8 cellular contexts compared by ENCODE assay signal in genomic region chr11:45771942-45772522, GRCh38. TPM values are rescaled to one million over a fixed set of nuclear protein-coding genes. Genes with fewer than 3 reads are reported as not detected.
DNase-seq lines count a peak whose midpoint lies in the region; ATAC-seq and TF ChIP-seq lines count a peak whose summit lies in the region.

No MANE protein-coding gene starts in this region.

- H3K27me3 ChIP-seq in GM06990 (replicated peaks; ENCODE audit: control insufficient read depth, insufficient read depth, low read length) (peaks cover 1% of the 10 kb centered on the region; the same call in 1 of the 2 replicates), left ventricle myocardium inferior (ENCODE audit: low read depth) (no peaks in the 10 kb centered on the region), upper lobe of right lung (no peaks in the 10 kb centered on the region)

- H3K9me3 Mint-ChIP-seq in activated naive CD8-positive, alpha-beta T cell treated with anti-CD3 and anti-CD28 coated beads, Interleukin-2, amount 50 U/mL, for 24 hours: no peaks in the 10 kb centered on the region
- no peaks in the 10 kb centered on the region for H3K9me3 Mint-ChIP-seq in progenitor cell of endocrine pancreas (ENCODE audit: low read depth)

- no peaks in the 10 kb centered on the region for H3K36me3 Mint-ChIP-seq in activated naive CD8-positive, alpha-beta T cell treated with anti-CD3 and anti-CD28 coated beads, Interleukin-2, amount 50 U/mL, for 24 hours (ENCODE audit: low read depth)
- H3K36me3 Mint-ChIP-seq in progenitor cell of endocrine pancreas (ENCODE audit: insufficient read depth): no peaks in the 10 kb centered on the region

- H3K4me3 ChIP-seq in GM06990 (replicated peaks; ENCODE audit: low read depth, low read length) (peak overlapping the region; percentile 39), left ventricle myocardium inferior (peak overlapping the region; percentile 72), upper lobe of right lung (peak overlapping the region; percentile 72)

- peak; percentile 81 for DNase-seq in GM06990 (ENCODE audit: extremely low read depth, insufficient read length)
- peak; percentile 78 for DNase-seq in NCI-H1048 (lab: John Stamatoyannopoulos, UW)
- DNase-seq in SW 1271 (lab: John Stamatoyannopoulos, UW): peak; percentile 25 to 68
- peak; percentile 92 for DNase-seq in activated naive CD8-positive, alpha-beta T cell treated with anti-CD3 and anti-CD28 coated beads, Interleukin-2, amount 50 U/mL, for 24 hours
- peak; percentile 87 for DNase-seq in left ventricle myocardium inferior
- peak; percentile 89 for DNase-seq in progenitor cell of endocrine pancreas (ENCODE audit: low spot score, unreplicated experiment)
- DNase-seq in upper lobe of right lung: peak; percentile 94

- H3K36me3 ChIP-seq in GM06990 (ENCODE audit: control insufficient read depth, insufficient read depth, low read length): no peaks in the 10 kb centered on the region
- H3K36me3 ChIP-seq in left ventricle myocardium inferior: no peaks in the 10 kb centered on the region
- H3K36me3 ChIP-seq in upper lobe of right lung: no peaks in the 10 kb centered on the region

- H3K4me1 Mint-ChIP-seq in activated naive CD8-positive, alpha-beta T cell treated with anti-CD3 and anti-CD28 coated beads, Interleukin-2, amount 50 U/mL, for 24 hours: peaks cover 16% of the 10 kb centered on the region
- peaks cover 4% of the 10 kb centered on the region for H3K4me1 Mint-ChIP-seq in progenitor cell of endocrine pancreas (ENCODE audit: low read depth)

- H3K4me1 ChIP-seq in left ventricle myocardium inferior (peaks cover 15% of the 10 kb centered on the region), upper lobe of right lung (peaks cover 8% of the 10 kb centered on the region)

- peak overlapping the region; percentile 52 for H3K27ac Mint-ChIP-seq in activated naive CD8-positive, alpha-beta T cell treated with anti-CD3 and anti-CD28 coated beads, Interleukin-2, amount 50 U/mL, for 24 hours
- H3K27ac Mint-ChIP-seq in progenitor cell of endocrine pancreas: peak overlapping the region; percentile 47

- TF ChIP-seq CTCF in GM06990 (IDR thresholded peaks at IDR 0.05; ENCODE audit: insufficient read depth, low read length, poor library complexity, severe bottlenecking) (peak; percentile 96), left ventricle myocardium inferior (IDR thresholded peaks at IDR 0.05; ENCODE audit: borderline replicate concordance) (peak; percentile 95), progenitor cell of endocrine pancreas (IDR thresholded peaks at IDR 0.05; ENCODE audit: unreplicated experiment) (peak; percentile 92), upper lobe of right lung (IDR thresholded peaks at IDR 0.05) (peak; percentile 93)

- H3K4me3 Mint-ChIP-seq in activated naive CD8-positive, alpha-beta T cell treated with anti-CD3 and anti-CD28 coated beads, Interleukin-2, amount 50 U/mL, for 24 hours: peak overlapping the region; percentile 83
- H3K4me3 Mint-ChIP-seq in progenitor cell of endocrine pancreas (ENCODE audit: low read depth): peak overlapping the region; percentile 82

- ATAC-seq in HG02571 (IDR thresholded peaks at IDR 0.05; ENCODE audit: unreplicated experiment): peak; percentile 75
- ATAC-seq in activated naive CD8-positive, alpha-beta T cell treated with anti-CD3 and anti-CD28 coated beads, Interleukin-2, amount 50 U/mL, for 24 hours: peak; percentile 96
- ATAC-seq in upper lobe of right lung: peak; percentile 98

- H3K9me3 ChIP-seq in left ventricle myocardium inferior (replicated peaks) (no peaks in the 10 kb centered on the region), upper lobe of right lung (no peaks in the 10 kb centered on the region)

- H3K27ac ChIP-seq in left ventricle myocardium inferior (replicated peaks): peak overlapping the region; percentile 87
- peak overlapping the region; percentile 45 for H3K27ac ChIP-seq in upper lobe of right lung

- intact Hi-C loops in left ventricle myocardium inferior (cut with micrococcal nuclease): loop anchor here (5.0 to 10.0 kb wide), 2 partner anchors 365 to 397 kb away; no protein-coding TSS in a partner anchor
- intact Hi-C loops in upper lobe of right lung (cut with DNase I): no loop called here

- H3K27me3 Mint-ChIP-seq in activated naive CD8-positive, alpha-beta T cell treated with anti-CD3 and anti-CD28 coated beads, Interleukin-2, amount 50 U/mL, for 24 hours: peaks cover 3% of the 10 kb centered on the region
- peaks cover 31% of the 10 kb centered on the region for H3K27me3 Mint-ChIP-seq in progenitor cell of endocrine pancreas

RNA-seq across cellular contexts. Expression of gene SLC35C1, which starts 32.9 kb away (rescaled TPM):
- 5.7 TPM for total RNA-seq in left ventricle myocardium inferior
- total RNA-seq in progenitor cell of endocrine pancreas: 12.8 and 14.0 TPM in 2 replicates
- 25.1 TPM for total RNA-seq in upper lobe of right lung

Comparison
In these comparisons a context has a peak if more than half of its experiments do, and no peak if none do; other contexts are left out.
1. Peak in every context shown above with its lines: DNase-seq, ATAC-seq, H3K4me3 ChIP-seq and H3K27ac ChIP-seq.